In genomic region chr4:125796138-125796537, GRCh38 we compare ENCODE assay signal across 26 cellular contexts.
DNase-seq lines count a peak whose midpoint lies in the region; ATAC-seq and TF ChIP-seq lines count a peak whose summit lies in the region.
"Had no signal": no experiment of that assay in that cellular context is flagged by ENCODE, and none has a peak within 500 bp of the region (broad histone marks: within the 10 kb centered on the region; RNA-seq: fewer than 3 reads in every experiment).

No MANE protein-coding gene starts in this region.

- no peak overlapping the region for H2AK5ac ChIP-seq in trophoblast cell (ENCODE audit: low read length)

- no peak overlapping the region for H4K91ac ChIP-seq in trophoblast cell (ENCODE audit: low read depth, low read length)

- H3K14ac ChIP-seq in trophoblast cell (ENCODE audit: low read length): no peak overlapping the region

- H3K9me3 ChIP-seq in BE2C (no peaks in the 10 kb centered on the region), trophoblast cell (ENCODE audit: insufficient read depth, low read depth, low read length) (no peaks in the 10 kb centered on the region)
- H3K9me3 ChIP-seq: MG63, pancreas, suprapubic skin had no signal

- H4K12ac ChIP-seq in trophoblast cell (ENCODE audit: low read depth, low read length): no peak overlapping the region

- no peaks in the 10 kb centered on the region for H3K36me3 ChIP-seq in BE2C
- no peaks in the 10 kb centered on the region for H3K36me3 ChIP-seq in trophoblast cell (ENCODE audit: control insufficient read depth in 1 of 2, insufficient read depth in 2 of 2, low read length in 2 of 2)
- H3K36me3 ChIP-seq: MG63, pancreas, suprapubic skin had no signal

- no peak overlapping the region for H3K4ac ChIP-seq in trophoblast cell (ENCODE audit: low read depth, low read length)

- no peak overlapping the region for H2AFZ ChIP-seq in trophoblast cell (ENCODE audit: insufficient read depth, low read length, poor library complexity)

- H2BK12ac ChIP-seq in trophoblast cell (ENCODE audit: low read length): no peak overlapping the region

- TF ChIP-seq CTCF in BE2C (IDR thresholded peaks at IDR 0.05; ENCODE audit: low read depth, low read length): no peak

- H3K4me2 ChIP-seq in trophoblast cell (ENCODE audit: low read length): no peak overlapping the region
- H3K4me2 ChIP-seq: KMS-11 had no signal

- ATAC-seq in HG02759 (IDR thresholded peaks at IDR 0.05; ENCODE audit: unreplicated experiment): no peak
- no peak for ATAC-seq in HG03039 (IDR thresholded peaks at IDR 0.05; ENCODE audit: unreplicated experiment)
- ATAC-seq: left colon; pancreas; stimulated activated naive B cell treated with anti-CD40 and anti-IgM and Interleukin-4, amounts not matched to agents 10 μg/mL and 1 μg/mL and 100 μg/mL, for 72 hours; T-helper 17 cell had no signal

- H3K4me1 ChIP-seq in BE2C: peaks cover 32% of the 10 kb centered on the region
- no peaks in the 10 kb centered on the region for H3K4me1 ChIP-seq in trophoblast cell (ENCODE audit: control insufficient read depth in 1 of 2, insufficient read depth in 2 of 2, low read length in 2 of 2)
- H3K4me1 ChIP-seq: pancreas, suprapubic skin had no signal

- no peak overlapping the region for H3K23ac ChIP-seq in trophoblast cell (ENCODE audit: low read length)

- H3K18ac ChIP-seq in trophoblast cell (ENCODE audit: low read length): no peak overlapping the region

- H4K8ac ChIP-seq in trophoblast cell (ENCODE audit: low read depth, low read length): no peak overlapping the region

- no CpG with 5 or more reads among the region's 2 CpGs for WGBS in trophoblast cell (ENCODE audit: extremely low coverage, insufficient coverage, insufficient read length)

- H3K27me3 ChIP-seq in BE2C (no peaks in the 10 kb centered on the region), trophoblast cell (ENCODE audit: insufficient read depth, low read length) (no peaks in the 10 kb centered on the region)
- H3K27me3 ChIP-seq: MG63, pancreas, suprapubic skin had no signal

- no peak overlapping the region for H3K27ac ChIP-seq in trophoblast cell (ENCODE audit: low read depth, low read length)
- H3K27ac ChIP-seq: HL-60, KMS-11, pancreas, suprapubic skin had no signal

- H3K4me3 ChIP-seq in BE2C (ENCODE audit: low read depth, low read length): peak overlapping the region; percentile 10; the same call in 1 of the 2 replicates
- H3K4me3 ChIP-seq in trophoblast cell (ENCODE audit: low read depth, low read length): no peak overlapping the region
- H3K4me3 ChIP-seq: MG63, pancreas, suprapubic skin had no signal

- H2BK120ac ChIP-seq in trophoblast cell (ENCODE audit: insufficient read depth, low read length, poor library complexity): no peak overlapping the region

- DNase-seq in BE2C (peak; percentile 60), NCI-H1092 (lab: John Stamatoyannopoulos, UW) (peak; percentile 68), NCI-H510A (lab: John Stamatoyannopoulos, UW) (peak; percentile 0), dermis microvascular lymphatic vessel endothelial cell (ENCODE audit: low read depth in 2 of 2) (peak; percentile 0 to 16), trophoblast cell (no peak), UCSD-AML1 (lab: John Stamatoyannopoulos, UW; ENCODE audit: unreplicated experiment) (no peak)
- DNase-seq: activated CD4-positive, alpha-beta T cell treated with anti-CD3 and anti-CD28 coated beads, Interleukin-2, amount 50 U/mL, for 48 hours; activated gamma-delta T cell treated with Interleukin-2 at 50 U/mL for 16 hours; activated naive CD8-positive, alpha-beta T cell treated with anti-CD3 and anti-CD28 coated beads, Interleukin-2, amount 10 ng/mL, durations not matched to agents 7 days and 5 days; activated T-cell treated with anti-CD3 and anti-CD28 coated beads, Interleukin-2, amount 50 U/mL, for 48 hours; aorta; CD4-positive, CD25-positive, alpha-beta regulatory T cell; effector CD4-positive, alpha-beta T cell; immature natural killer cell; left colon; MG63; NCI-H1436 treated with DMSO at 0.1 percent for 48 hours; pancreas; retina; stimulated activated naive B cell treated with anti-CD40 and anti-IgM and Interleukin-4, amounts not matched to agents 10 μg/mL and 1 μg/mL and 100 μg/mL, for 72 hours; T-helper 17 cell had no signal

- no peak overlapping the region for H2BK5ac ChIP-seq in trophoblast cell (ENCODE audit: low read depth, low read length, poor library complexity)

- H3K9ac ChIP-seq in trophoblast cell (ENCODE audit: low read length): no peak overlapping the region
- H3K9ac ChIP-seq: KMS-11 had no signal

- no peaks in the 10 kb centered on the region for H3K79me1 ChIP-seq in trophoblast cell (ENCODE audit: low read length)

- no peaks in the 10 kb centered on the region for H3K79me2 ChIP-seq in trophoblast cell (ENCODE audit: control insufficient read depth, insufficient read depth, low read length, poor library complexity)

Comparison
In these comparisons a context has a peak if more than half of its experiments do, and no peak if none do; other contexts are left out.
1. DNase-seq: peak in BE2C (single experiment), NCI-H1092 (single experiment), NCI-H510A (single experiment) and dermis microvascular lymphatic vessel endothelial cell (2 of 2); none in trophoblast cell (0 of 2) and UCSD-AML1 (single experiment).